ENCODE assay signal across 11 cellular contexts in genomic region chr5:132770476-132771159, GRCh38. TPM values are rescaled to one million over a fixed set of nuclear protein-coding genes. Genes with fewer than 3 reads are reported as not detected.
DNase-seq lines count a peak whose midpoint lies in the region; ATAC-seq and TF ChIP-seq lines count a peak whose summit lies in the region.
"Had no signal": no experiment of that assay in that cellular context is flagged by ENCODE, and none has a peak within 500 bp of the region (broad histone marks: within the 10 kb centered on the region; RNA-seq: fewer than 3 reads in every experiment).

No MANE protein-coding gene starts in this region.

- H3K36me3 ChIP-seq in GM23338 (ENCODE audit: insufficient read depth) = no peaks in the 10 kb centered on the region

- no peaks in the 10 kb centered on the region; the same call in 2 of the 3 replicates for H3K36me3 Mint-ChIP-seq in GM23338 (ENCODE audit: low read depth)
- peaks cover 5% of the 10 kb centered on the region for H3K36me3 Mint-ChIP-seq in type B pancreatic cell
- H3K36me3 Mint-ChIP-seq: T-cell had no signal

- H4K20me1 ChIP-seq in GM23338 (replicated peaks; ENCODE audit: insufficient read depth) = 0 out of 2 replicates have a peak, but pooled peaks cover 4% of the 10 kb centered on the region

- ATAC-seq in GM23338 (peak; percentile 41), HG03432 (IDR thresholded peaks at IDR 0.05; ENCODE audit: unreplicated experiment) (no peak), GM21390 (IDR thresholded peaks at IDR 0.05; ENCODE audit: unreplicated experiment) (no peak)
- ATAC-seq in stimulated activated naive CD8-positive, alpha-beta T cell treated with anti-CD3 and anti-CD28 coated beads, Interleukin-15, Interleukin-2, amounts not matched to agents 100 U/mL and 50 U/mL, for 24 hours = no peak
- ATAC-seq: T-cell had no signal

- H3K9me3 Mint-ChIP-seq in GM23338 = no peaks in the 10 kb centered on the region
- H3K9me3 Mint-ChIP-seq in type B pancreatic cell = no peaks in the 10 kb centered on the region
- H3K9me3 Mint-ChIP-seq: T-cell had no signal

- H3K27ac ChIP-seq in GM23338 (ENCODE audit: low read depth) (peak overlapping the region; percentile 53; the same call in 1 of the 2 replicates), cingulate gyrus (ENCODE audit: low read depth, low read length) (peak overlapping the region; percentile 89), layer of hippocampus (ENCODE audit: low read depth, low read length) (peak overlapping the region; percentile 79), skin epidermis (peak overlapping the region in 14 of 21 experiments; percentile 13 to 77 (median 56))

- H3K4me3 ChIP-seq in GM23338 (no peak overlapping the region), skin epidermis (no peak overlapping the region)

- H3K4me1 Mint-ChIP-seq in GM23338 = peaks cover 20% of the 10 kb centered on the region
- peaks cover 22% of the 10 kb centered on the region for H3K4me1 Mint-ChIP-seq in type B pancreatic cell (ENCODE audit: unreplicated experiment)

- peaks cover 4% of the 10 kb centered on the region; the same call in 1 of the 2 replicates for H3K79me2 ChIP-seq in GM23338 (replicated peaks; ENCODE audit: insufficient read depth)

- H3K27ac Mint-ChIP-seq in GM23338 (0 out of 2 replicates have a peak overlapping the region, but pooled peaks have one; percentile 14), type B pancreatic cell (no peak overlapping the region)
- H3K27ac Mint-ChIP-seq: T-cell had no signal

- H3K9me2 ChIP-seq in GM23338 (ENCODE audit: insufficient read depth) = peaks cover 2% of the 10 kb centered on the region; the same call in 1 of the 2 replicates

- no peak for DNase-seq in GM23338 (ENCODE audit: low spot score)
- DNase-seq in type B pancreatic cell (ENCODE audit: extremely low spot score, unreplicated experiment) = no peak
- no peak for DNase-seq in stimulated activated naive CD8-positive, alpha-beta T cell treated with anti-CD3 and anti-CD28 coated beads, Interleukin-15, Interleukin-2, amounts not matched to agents 100 U/mL and 50 U/mL, for 24 hours
- DNase-seq: DND-41, NCI-H2171 had no signal

- no peaks in the 10 kb centered on the region for H3F3A ChIP-seq in GM23338 (replicated peaks; ENCODE audit: low read depth)

- no peak overlapping the region for H2AFZ ChIP-seq in GM23338

- TF ChIP-seq CTCF in GM23338 (conservative IDR thresholded peaks at IDR 0.05; ENCODE audit: low read depth in 2 of 2) (no peak), type B pancreatic cell (conservative IDR thresholded peaks at IDR 0.05) (no peak)

- H3K4me2 ChIP-seq in GM23338 = no peak overlapping the region

- peaks cover 20% of the 10 kb centered on the region for H3K27me3 Mint-ChIP-seq in GM23338 (ENCODE audit: insufficient read depth, low read depth, poor library complexity)
- no peaks in the 10 kb centered on the region for H3K27me3 Mint-ChIP-seq in type B pancreatic cell
- H3K27me3 Mint-ChIP-seq: T-cell had no signal

- H3K4me3 Mint-ChIP-seq in GM23338 (no peak overlapping the region), type B pancreatic cell (no peak overlapping the region)
- H3K4me3 Mint-ChIP-seq: T-cell had no signal

- H3K27me3 ChIP-seq in GM23338 (ENCODE audit: insufficient read depth) (peaks cover 6% of the 10 kb centered on the region), layer of hippocampus (ENCODE audit: control insufficient read depth, insufficient read depth, low read length) (no peaks in the 10 kb centered on the region)

- H3K4me1 ChIP-seq in GM23338 (ENCODE audit: insufficient read depth) = peaks cover 9% of the 10 kb centered on the region; the same call in 1 of the 2 replicates

TF ChIP-seq in GM23338, 12 proteins besides CTCF, POLR2A, EP300 and RAD21 (continues in another document):
- TF ChIP-seq POLR2AphosphoS5 (IDR thresholded peaks at IDR 0.05; ENCODE audit: low read depth) = no peak
- TF ChIP-seq JUNB (IDR thresholded peaks at IDR 0.05; ENCODE audit: unreplicated experiment) = no peak
- no peak for TF ChIP-seq ZNF462 (CRISPR knock-in tag; IDR thresholded peaks at IDR 0.05)
- no peak for TF ChIP-seq ZNF114 (CRISPR knock-in tag; IDR thresholded peaks at IDR 0.05)
- no peak for TF ChIP-seq EZH2phosphoT487 (IDR thresholded peaks at IDR 0.05; ENCODE audit: unreplicated experiment)
- no peak for TF ChIP-seq EZH2 (IDR thresholded peaks at IDR 0.05; ENCODE audit: low read depth, unreplicated experiment)
- TF ChIP-seq ZNF331 (CRISPR knock-in tag; IDR thresholded peaks at IDR 0.05; ENCODE audit: low read depth) = no peak

RNA-seq across cellular contexts. Expression of gene SEPTIN8, which starts 6.4 kb away (rescaled TPM):
- total RNA-seq in GM23338 (2014; rRNA removed; shearing (Covaris generic)) = 37.2 and 45.0 TPM in 2 replicates
- 8.7 and 8.8 TPM in 2 replicates for polyA plus RNA-seq in GM23338 (2016; fragmentation: Nextera tagmentation; extraction: Ambion mirVana)
- total RNA-seq in type B pancreatic cell (ENCODE audit: low replicate concordance) = 62.7 and 68.1 TPM in 2 replicates

RNA-seq across cellular contexts. Expression of gene CCNI2, which starts 23.4 kb away (rescaled TPM):
- 0.74 and 2.5 TPM in 2 replicates for total RNA-seq in GM23338 (2014; rRNA removed; shearing (Covaris generic))
- 0.55 and 1.1 TPM in 2 replicates for polyA plus RNA-seq in GM23338 (2016; fragmentation: Nextera tagmentation; extraction: Ambion mirVana)
- 0.76 and 1.4 TPM in 2 replicates for total RNA-seq in type B pancreatic cell (ENCODE audit: low replicate concordance)

RNA-seq across cellular contexts. Expression of gene KIF3A, which starts 33.3 kb away (rescaled TPM):
- 10.5 and 11.2 TPM in 2 replicates for total RNA-seq in GM23338 (2014; rRNA removed; shearing (Covaris generic))
- 15.4 and 19.7 TPM in 2 replicates for polyA plus RNA-seq in GM23338 (2016; fragmentation: Nextera tagmentation; extraction: Ambion mirVana)
- 15.6 and 20.0 TPM in 2 replicates for total RNA-seq in type B pancreatic cell (ENCODE audit: low replicate concordance)

RNA-seq across cellular contexts. Expression of gene SOWAHA, which starts 42.5 kb away (rescaled TPM):
- 0.52 and 0.93 TPM in 2 replicates for total RNA-seq in GM23338 (2014; rRNA removed; shearing (Covaris generic))
- polyA plus RNA-seq in GM23338 (2016; fragmentation: Nextera tagmentation; extraction: Ambion mirVana) = 0.18 TPM in 1 of 2 replicates, not detected in the other
- total RNA-seq in type B pancreatic cell (ENCODE audit: low replicate concordance) = 2.5 and 4.4 TPM in 2 replicates
- total RNA-seq: T-cell had no signal

RNA-seq across cellular contexts. Expression of gene SHROOM1, which starts 59.8 kb away (rescaled TPM):
- total RNA-seq in GM23338 (2014; rRNA removed; shearing (Covaris generic)) = 4.3 and 5.4 TPM in 2 replicates
- polyA plus RNA-seq in GM23338 (2016; fragmentation: Nextera tagmentation; extraction: Ambion mirVana) = 2.5 and 2.6 TPM in 2 replicates
- 7.2 and 7.6 TPM in 2 replicates for total RNA-seq in type B pancreatic cell (ENCODE audit: low replicate concordance)
